ENCODE assay signal across 8 cellular contexts in genomic region chr17:48547839-48548686, GRCh38. TPM values are rescaled to one million over a fixed set of nuclear protein-coding genes. Genes with fewer than 3 reads are reported as not detected.
DNase-seq lines count a peak whose midpoint lies in the region; ATAC-seq and TF ChIP-seq lines count a peak whose summit lies in the region.

No MANE protein-coding gene starts in this region.

- no peak for TF ChIP-seq CTCF in GM23338 (conservative IDR thresholded peaks at IDR 0.05; ENCODE audit: low read depth in 2 of 2)
- no peak for TF ChIP-seq CTCF in VCaP (conservative IDR thresholded peaks at IDR 0.05)
- TF ChIP-seq CTCF in esophagus muscularis mucosa (IDR thresholded peaks at IDR 0.05), result no peak

- no peak for TF ChIP-seq POLR2A in esophagus muscularis mucosa (IDR thresholded peaks at IDR 0.05; ENCODE audit: low read depth)

- H3K27me3 Mint-ChIP-seq in GM23338 (ENCODE audit: insufficient read depth, low read depth, poor library complexity), result peaks cover 99% of the 10 kb centered on the region

- H3K4me1 Mint-ChIP-seq in GM23338, result peaks cover 64% of the 10 kb centered on the region

- H3K79me2 ChIP-seq in GM23338 (replicated peaks; ENCODE audit: insufficient read depth), result no peaks in the 10 kb centered on the region

- no peak overlapping the region for H2AFZ ChIP-seq in GM23338

- peaks cover 100% of the 10 kb centered on the region for H3K27me3 ChIP-seq in GM23338 (ENCODE audit: insufficient read depth)
- no peaks in the 10 kb centered on the region for H3K27me3 ChIP-seq in esophagus muscularis mucosa
- H3K27me3 ChIP-seq in rectal smooth muscle tissue (ENCODE audit: control insufficient read depth, insufficient read depth, low read length), result no peaks in the 10 kb centered on the region

- no peak overlapping the region for H3K27ac Mint-ChIP-seq in GM23338

- H3K27ac ChIP-seq in GM23338 (ENCODE audit: low read depth) (no peak overlapping the region), VCaP (peak overlapping the region; percentile 66), esophagus muscularis mucosa (replicated peaks in 1 of 4) (peak overlapping the region; percentile 91 to 97 (median 96)), rectal smooth muscle tissue (ENCODE audit: low read depth, low read length) (peak overlapping the region; percentile 98)

- H3K36me3 Mint-ChIP-seq in GM23338 (ENCODE audit: low read depth), result no peaks in the 10 kb centered on the region

- no peaks in the 10 kb centered on the region for H3K36me3 ChIP-seq in GM23338 (ENCODE audit: insufficient read depth)
- peaks cover 4 to 26% (median 22%) of the 10 kb centered on the region in 4 donors for H3K36me3 ChIP-seq in esophagus muscularis mucosa
- H3K36me3 ChIP-seq in rectal smooth muscle tissue (ENCODE audit: control insufficient read depth, insufficient read depth, low read length), result no peaks in the 10 kb centered on the region

- H3K4me2 ChIP-seq in GM23338, result peak overlapping the region; percentile 61

- WGBS in esophagus muscularis mucosa, result 23% methylated on average over 27 of the region's 27 CpGs

- H3F3A ChIP-seq in GM23338 (replicated peaks; ENCODE audit: low read depth), result peaks cover 31% of the 10 kb centered on the region

- peaks cover 17% of the 10 kb centered on the region; the same call in 1 of the 2 replicates for H4K20me1 ChIP-seq in GM23338 (replicated peaks; ENCODE audit: insufficient read depth)

- no peaks in the 10 kb centered on the region for H3K9me2 ChIP-seq in GM23338 (ENCODE audit: insufficient read depth)

- no peak for ATAC-seq in GM23338

- H3K9me3 Mint-ChIP-seq in GM23338, result no peaks in the 10 kb centered on the region; the same call in 2 of the 3 replicates

- H3K4me1 ChIP-seq in GM23338 (ENCODE audit: insufficient read depth), result peaks cover 83% of the 10 kb centered on the region
- H3K4me1 ChIP-seq in esophagus muscularis mucosa, result peaks cover 37 to 85% (median 85%) of the 10 kb centered on the region in 4 donors
- peaks cover 60% of the 10 kb centered on the region for H3K4me1 ChIP-seq in rectal smooth muscle tissue (ENCODE audit: control insufficient read depth, insufficient read depth, low read length)

- intact Hi-C loops in esophagus muscularis mucosa (cut with DNase I), result no loop called here

- no peaks in the 10 kb centered on the region for H3K9me3 ChIP-seq in esophagus muscularis mucosa

- no peak overlapping the region for H3K9ac ChIP-seq in rectal smooth muscle tissue (ENCODE audit: low read length)

- no peak for TF ChIP-seq EP300 in esophagus muscularis mucosa (IDR thresholded peaks at IDR 0.05)

- H3K4me3 ChIP-seq in GM23338 (0 out of 2 replicates have a peak overlapping the region, but pooled peaks have one; percentile 15), esophagus muscularis mucosa (peak overlapping the region; percentile 39 to 49 (median 42)), rectal smooth muscle tissue (ENCODE audit: low read length) (peak overlapping the region; percentile 62)

- peak; percentile 66 for DNase-seq in GM23338 (ENCODE audit: low spot score)
- DNase-seq in esophagus muscularis mucosa (ENCODE audit: extremely low spot score), result no peak
- no peak for DNase-seq in NCI-H524 treated with DMSO at 0.1 percent for 48 hours (lab: John Stamatoyannopoulos, UW)
- no peak for DNase-seq in AG08395 (ENCODE audit: low spot score)
- DNase-seq in COLO829 (ENCODE audit: low spot score), result no peak
- no peak for DNase-seq in effector CD8-positive, alpha-beta T cell (lab: John Stamatoyannopoulos, UW)

- peak overlapping the region; percentile 40; the same call in 2 of the 3 replicates for H3K4me3 Mint-ChIP-seq in GM23338

TF ChIP-seq in GM23338, 12 proteins besides CTCF, POLR2A, EP300 and RAD21:
- TF ChIP-seq ZNF114 (CRISPR knock-in tag; IDR thresholded peaks at IDR 0.05) (no peak), EZH2 (IDR thresholded peaks at IDR 0.05; ENCODE audit: low read depth, unreplicated experiment) (peak; percentile 62)
TF ChIP-seq in GM23338: peak in this region for 1.

RNA-seq across cellular contexts. Expression of gene HOXB2, which starts 3.2 kb away (rescaled TPM):
- not detected in 2 replicates for total RNA-seq in GM23338 (2014; rRNA removed; shearing (Covaris generic))
- polyA plus RNA-seq in GM23338 (2016; fragmentation: Nextera tagmentation; extraction: Ambion mirVana), result 0.37 TPM in 1 of 2 replicates, not detected in the other
- 10 to 100 TPM; 36.3 to 86.4 (median 63.4) TPM for total RNA-seq in esophagus muscularis mucosa

RNA-seq across cellular contexts. Expression of gene HOXB1, which starts 17.3 kb away (rescaled TPM):
- total RNA-seq in GM23338 (2014; rRNA removed; shearing (Covaris generic)), result not detected in 2 replicates
- polyA plus RNA-seq in GM23338 (2016; fragmentation: Nextera tagmentation; extraction: Ambion mirVana), result not detected in 2 replicates
- not detected for total RNA-seq in esophagus muscularis mucosa

RNA-seq across cellular contexts. Expression of gene HOXB4, which starts 30.1 kb away (rescaled TPM):
- total RNA-seq in GM23338 (2014; rRNA removed; shearing (Covaris generic)), result not detected in 2 replicates
- not detected in 2 replicates for polyA plus RNA-seq in GM23338 (2016; fragmentation: Nextera tagmentation; extraction: Ambion mirVana)
- 1 to 10 TPM; 3.5 to 8.3 (median 5.0) TPM for total RNA-seq in esophagus muscularis mucosa

RNA-seq across cellular contexts. Expression of gene HOXB3, which starts 42.0 kb away (rescaled TPM):
- total RNA-seq in GM23338 (2014; rRNA removed; shearing (Covaris generic)), result 0.17 TPM in 1 of 2 replicates, not detected in the other
- polyA plus RNA-seq in GM23338 (2016; fragmentation: Nextera tagmentation; extraction: Ambion mirVana), result not detected in 2 replicates
- total RNA-seq in esophagus muscularis mucosa, result 10 to 100 TPM; 10.8 to 34.9 (median 28.7) TPM

RNA-seq across cellular contexts. Expression of gene HOXB5, which starts 45.5 kb away (rescaled TPM):
- not detected in 2 replicates for total RNA-seq in GM23338 (2014; rRNA removed; shearing (Covaris generic))
- polyA plus RNA-seq in GM23338 (2016; fragmentation: Nextera tagmentation; extraction: Ambion mirVana), result not detected in 2 replicates
- under 1 TPM; 0.17 to 0.83 (median 0.36) TPM for total RNA-seq in esophagus muscularis mucosa

Comparison
In these comparisons a context has a peak if more than half of its experiments do, and no peak if none do; other contexts are left out.
1. RNA of gene HOXB2, which starts 3.2 kb away (total RNA-seq): 36.3 to 86.4 TPM in esophagus muscularis mucosa; not detected in GM23338; every median in the first group is over 10 times any median in the second.
2. Peak in every context shown above with its lines, with median percentiles within 50 percentile points of each other: H3K4me3 ChIP-seq.